6 cellular contexts compared by ENCODE assay signal in genomic region chr9:13762209-13762608, GRCh38.
"Had no signal": no experiment of that assay in that cellular context is flagged by ENCODE, and none has a peak within 500 bp of the region (broad histone marks: within the 10 kb centered on the region; RNA-seq: fewer than 3 reads in every experiment).

No MANE protein-coding gene starts in this region.

- DNase-seq: H9, HFFc6 had no signal

- H3K27ac ChIP-seq: HL-60 had no signal

- ATAC-seq: GM23338, HCT116, HepG2 had no signal

- H3K4me2 ChIP-seq: GM23338 had no signal

- H2AFZ ChIP-seq: GM23338 had no signal

- H3K4me3 ChIP-seq: GM23338 had no signal
